In the genomic region with DNA sequence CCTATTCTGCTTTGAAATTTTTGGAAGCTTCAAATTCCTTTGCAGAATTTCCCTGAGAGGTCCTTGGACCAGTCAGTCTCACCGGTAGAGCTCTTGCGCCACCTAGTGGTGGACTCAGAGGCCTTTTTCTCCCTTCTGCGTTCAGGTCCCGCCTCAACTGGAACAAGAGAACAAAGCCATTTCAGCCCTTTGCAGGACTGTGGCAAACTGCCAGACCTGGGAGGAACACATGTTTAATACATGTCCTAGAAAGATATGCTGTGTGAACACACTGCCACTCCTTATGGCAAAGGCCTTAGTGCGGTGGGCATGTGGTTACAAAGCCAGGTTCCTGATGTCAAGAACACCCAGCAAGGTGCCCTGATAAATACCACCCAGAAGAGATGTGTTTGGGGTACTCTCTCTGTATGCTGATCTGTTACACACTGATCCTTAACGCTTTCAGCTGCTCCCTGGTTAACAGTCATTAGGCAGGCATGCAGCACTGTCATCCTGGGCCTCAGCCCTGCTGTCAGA, we compare ENCODE assay signal across 8 cellular contexts.
DNase-seq lines count a peak whose midpoint lies in the region; ATAC-seq, FAIRE-seq and TF ChIP-seq lines count a peak whose summit lies in the region.

No MANE protein-coding gene starts in this region.

- no TSS peak for BruUV-seq in K562 (replicated peaks; lab: Mats Ljungman, UMichigan)

- TF ChIP-seq EP300 in K562 (IDR thresholded peaks at IDR 0.05; ENCODE audit: low read length) = no peak

- H3K27ac ChIP-seq in K562 (ENCODE audit: extremely low read depth, low read depth, low read length) = no peak overlapping the region

- H3K27me3 ChIP-seq in K562 (ENCODE audit: control insufficient read depth in 2 of 2, insufficient read depth in 2 of 2, low read length in 2 of 2) = peaks cover 2 to 10% of the 10 kb centered on the region in 2 experiments; a peak in 2 of 5 replicates

- H3K4me1 ChIP-seq in K562 (replicated peaks in 1 of 2; ENCODE audit: control insufficient read depth in 2 of 2, insufficient read depth in 2 of 2, low read length in 2 of 2) = no peaks in the 10 kb centered on the region

- TF ChIP-seq POLR2A in K562 (conservative IDR thresholded peaks at IDR 0.05) = no peak

- no peak overlapping the region for H3K9ac ChIP-seq in K562 (ENCODE audit: insufficient read depth in 1 of 2, low read depth in 2 of 2, low read length in 2 of 2)

- WGBS in K562 (ENCODE audit: insufficient coverage, low coverage, missing lambda C conversion rate) = 0% methylated on average over 6 of the region's 6 CpGs

- H3K79me2 ChIP-seq in K562 (ENCODE audit: control insufficient read depth, insufficient read depth, low read length) = no peaks in the 10 kb centered on the region

- ATAC-seq in HG02678 (IDR thresholded peaks at IDR 0.05; ENCODE audit: unreplicated experiment) (peak; percentile 86), K562 (peak; percentile 96)

- no peak overlapping the region for H3K4me2 ChIP-seq in K562 (ENCODE audit: insufficient read depth, low read length)

- peak; percentile 78 for FAIRE-seq in TTC549 (lab: Jason Lieb, UNC)
- peak; percentile 94 for FAIRE-seq in K562 (lab: Jason Lieb, UNC)

- no peaks in the 10 kb centered on the region for H4K20me1 ChIP-seq in K562 (replicated peaks; ENCODE audit: control insufficient read depth, insufficient read depth, low read length)

- in situ Hi-C loops in K562 (cut with MboI) = loop anchor here (25.0 kb wide), 1 partner anchor 635 kb away; the partner anchor contains the start of gene PRKACB

- peak; percentile 84 to 89 for TF ChIP-seq RAD21 in K562 (CRISPR knock-in tag; conservative IDR thresholded peaks at IDR 0.05 in 1 of 2, IDR thresholded peaks at IDR 0.05 in 1 of 2)

- H3K9me3 ChIP-seq in K562 (replicated peaks; ENCODE audit: control insufficient read depth, insufficient read depth, low read depth, low read length) = no peaks in the 10 kb centered on the region

- TF ChIP-seq CTCF in GM12873 (IDR thresholded peaks at IDR 0.05; ENCODE audit: insufficient read depth, low read depth, low read length, missing control alignments) (peak; percentile 93), K562 (IDR thresholded peaks at IDR 0.05 in 2 of 3, conservative IDR thresholded peaks at IDR 0.05 in 1 of 3; ENCODE audit: insufficient read depth in 2 of 3, low read depth in 1 of 3, low read length in 3 of 3) (peak; percentile 82 to 92 (median 89))

- H3K9me1 ChIP-seq in K562 (ENCODE audit: control insufficient read depth, insufficient read depth, low read length) = no peaks in the 10 kb centered on the region

- CTCF ChIA-PET in K562 (lab: Yijun Ruan, JAX; ENCODE audit: low intra/inter-chr PET ratio) = no interaction called here

- POLR2A ChIA-PET in K562 (lab: Yijun Ruan, JAX) = no interaction called here

- DNase-seq in NCI-H2081 (lab: John Stamatoyannopoulos, UW) = peak; percentile 54 to 61
- peak; percentile 78 to 87 (median 82) for DNase-seq in K562 (ENCODE audit: extremely low read depth in 1 of 4, low spot score in 3 of 4)
- peak; percentile 83 for DNase-seq in iPS-NIHi7 (ENCODE audit: extremely low spot score)
- DNase-seq in stimulated activated CD4-positive, alpha-beta T cell treated with anti-CD3 and anti-CD28 coated beads, Interleukin-12 subunit alpha, Interleukin-12 subunit beta, amount 100 ng/mL, for 48 hours (ENCODE audit: low read depth in 2 of 3, low spot score in 1 of 3) = peak in 2 of 3 donors; percentile 52 to 81
- DNase-seq in GOT3 (lab: John Stamatoyannopoulos, UW) = no peak

- intact Hi-C loops in K562 (cut with micrococcal nuclease) = loop anchor here (1.0 to 10.0 kb wide), 5 partner anchors 165 to 840 kb away; no protein-coding TSS in a partner anchor

- no peaks in the 10 kb centered on the region; the same call in 2 of the 3 replicates for H3K36me3 ChIP-seq in K562 (ENCODE audit: control insufficient read depth, insufficient read depth, low read length)

- H3K4me3 ChIP-seq in K562 = no peak overlapping the region

- H2AFZ ChIP-seq in K562 (ENCODE audit: low read depth, low read length) = no peak overlapping the region

TF ChIP-seq in K562, 482 proteins besides CTCF, POLR2A, EP300 and RAD21 (continues in another document):
- 0 out of 4 replicates have a peak, but pooled peaks of 1 of the 2 experiments have one; percentile 7 for TF ChIP-seq UBTF (IDR thresholded peaks at IDR 0.05; ENCODE audit: borderline replicate concordance in 1 of 2, low read depth in 2 of 2, low read length in 2 of 2)
- TF ChIP-seq TRIM24 (IDR thresholded peaks at IDR 0.05) = no peak
- peak; percentile 66 for TF ChIP-seq SMC3 (conservative IDR thresholded peaks at IDR 0.05; ENCODE audit: insufficient read depth, low read depth, low read length)
- no peak for TF ChIP-seq IRF1 (CRISPR knock-in tag; IDR thresholded peaks at IDR 0.05; ENCODE audit: borderline replicate concordance)
- TF ChIP-seq BCLAF1 (IDR thresholded peaks at IDR 0.05; ENCODE audit: borderline replicate concordance in 1 of 2, control insufficient read depth in 1 of 2, low read depth in 2 of 2, low read length in 1 of 2) = no peak
- TF ChIP-seq, protein P1, sequence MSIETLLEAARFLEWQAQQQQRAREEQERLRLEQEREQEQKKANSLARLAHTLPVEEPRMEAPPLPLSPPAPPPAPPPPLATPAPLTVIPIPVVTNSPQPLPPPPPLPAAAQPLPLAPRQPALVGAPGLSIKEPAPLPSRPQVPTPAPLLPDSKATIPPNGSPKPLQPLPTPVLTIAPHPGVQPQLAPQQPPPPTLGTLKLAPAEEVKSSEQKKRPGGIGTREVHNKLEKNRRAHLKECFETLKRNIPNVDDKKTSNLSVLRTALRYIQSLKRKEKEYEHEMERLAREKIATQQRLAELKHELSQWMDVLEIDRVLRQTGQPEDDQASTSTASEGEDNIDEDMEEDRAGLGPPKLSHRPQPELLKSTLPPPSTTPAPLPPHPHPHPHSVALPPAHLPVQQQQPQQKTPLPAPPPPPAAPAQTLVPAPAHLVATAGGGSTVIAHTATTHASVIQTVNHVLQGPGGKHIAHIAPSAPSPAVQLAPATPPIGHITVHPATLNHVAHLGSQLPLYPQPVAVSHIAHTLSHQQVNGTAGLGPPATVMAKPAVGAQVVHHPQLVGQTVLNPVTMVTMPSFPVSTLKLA (conservative IDR thresholded peaks at IDR 0.05) = no peak
- TF ChIP-seq STAG1 (CRISPR knock-in tag; IDR thresholded peaks at IDR 0.05; ENCODE audit: borderline replicate concordance) = peak; percentile 81; the same call in 1 of the 2 replicates
- TF ChIP-seq SUPT5H (IDR thresholded peaks at IDR 0.05) = no peak
- TF ChIP-seq NFIC (IDR thresholded peaks at IDR 0.05) = peak; percentile 56
- TF ChIP-seq, protein P2, sequence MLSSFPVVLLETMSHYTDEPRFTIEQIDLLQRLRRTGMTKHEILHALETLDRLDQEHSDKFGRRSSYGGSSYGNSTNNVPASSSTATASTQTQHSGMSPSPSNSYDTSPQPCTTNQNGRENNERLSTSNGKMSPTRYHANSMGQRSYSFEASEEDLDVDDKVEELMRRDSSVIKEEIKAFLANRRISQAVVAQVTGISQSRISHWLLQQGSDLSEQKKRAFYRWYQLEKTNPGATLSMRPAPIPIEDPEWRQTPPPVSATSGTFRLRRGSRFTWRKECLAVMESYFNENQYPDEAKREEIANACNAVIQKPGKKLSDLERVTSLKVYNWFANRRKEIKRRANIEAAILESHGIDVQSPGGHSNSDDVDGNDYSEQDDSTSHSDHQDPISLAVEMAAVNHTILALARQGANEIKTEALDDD (IDR thresholded peaks at IDR 0.05) = 0 out of 2 replicates have a peak, but pooled peaks have one; percentile 1
